Comparison of ENCODE assay signal across 14 cellular contexts in genomic region chr17:75723201-75723930, GRCh38. TPM values are rescaled to one million over a fixed set of nuclear protein-coding genes. Genes with fewer than 3 reads are reported as not detected.
DNase-seq lines count a peak whose midpoint lies in the region; ATAC-seq and TF ChIP-seq lines count a peak whose summit lies in the region.
"Had no signal": no experiment of that assay in that cellular context is flagged by ENCODE, and none has a peak within 500 bp of the region (broad histone marks: within the 10 kb centered on the region; RNA-seq: fewer than 3 reads in every experiment).

No MANE protein-coding gene starts in this region.

- no peak overlapping the region for H3K9ac ChIP-seq in MM.1S (ENCODE audit: low read length)

- H3K27me3 ChIP-seq in PC-9 (ENCODE audit: insufficient read depth, low read depth), result no peaks in the 10 kb centered on the region
- H3K27me3 ChIP-seq in MM.1S (replicated peaks; ENCODE audit: insufficient read depth, low read length), result 0 out of 2 replicates have a peak, but pooled peaks cover 6% of the 10 kb centered on the region

- H3K36me3 Mint-ChIP-seq in nephron (ENCODE audit: low read depth), result no peaks in the 10 kb centered on the region
- H3K36me3 Mint-ChIP-seq in activated CD8-positive, alpha-beta T cell treated with anti-CD3 and anti-CD28 coated beads for 36 hours (ENCODE audit: low read depth), result no peaks in the 10 kb centered on the region

- H4K20me1 ChIP-seq in PC-9 (ENCODE audit: insufficient read depth), result peaks cover 26% of the 10 kb centered on the region
- H4K20me1 ChIP-seq in MM.1S (ENCODE audit: insufficient read depth, low read length), result no peaks in the 10 kb centered on the region

- no peak overlapping the region for H3K27ac Mint-ChIP-seq in nephron
- no peak overlapping the region for H3K27ac Mint-ChIP-seq in activated CD8-positive, alpha-beta T cell treated with anti-CD3 and anti-CD28 coated beads for 36 hours
- H3K27ac Mint-ChIP-seq: GM23338 had no signal

- H3K9me2 ChIP-seq in PC-9 (ENCODE audit: insufficient read depth), result no peaks in the 10 kb centered on the region
- no peaks in the 10 kb centered on the region for H3K9me2 ChIP-seq in MM.1S (replicated peaks; ENCODE audit: insufficient read depth, low read length)

- peak overlapping the region; percentile 37 for H3K27ac ChIP-seq in PC-9
- no peak overlapping the region for H3K27ac ChIP-seq in MM.1S (ENCODE audit: low read length)

- H3F3A ChIP-seq in PC-9 (ENCODE audit: insufficient read depth, low read depth), result peaks cover 31% of the 10 kb centered on the region
- no peaks in the 10 kb centered on the region for H3F3A ChIP-seq in MM.1S (ENCODE audit: insufficient read depth, low read length)

- peaks cover 25% of the 10 kb centered on the region for H3K36me3 ChIP-seq in PC-9 (ENCODE audit: low read depth)
- H3K36me3 ChIP-seq in MM.1S (replicated peaks; ENCODE audit: insufficient read depth, low read length), result no peaks in the 10 kb centered on the region

- no peaks in the 10 kb centered on the region for H3K9me3 Mint-ChIP-seq in nephron
- no peaks in the 10 kb centered on the region for H3K9me3 Mint-ChIP-seq in activated CD8-positive, alpha-beta T cell treated with anti-CD3 and anti-CD28 coated beads for 36 hours
- H3K9me3 Mint-ChIP-seq: GM23338 had no signal

- peaks cover 28% of the 10 kb centered on the region for H3K4me1 ChIP-seq in PC-9 (replicated peaks; ENCODE audit: insufficient read depth)
- H3K4me1 ChIP-seq in MM.1S (ENCODE audit: low read length), result peaks cover 9% of the 10 kb centered on the region; the same call in 1 of the 2 replicates

- TF ChIP-seq CTCF in PC-9 (conservative IDR thresholded peaks at IDR 0.05), result no peak
- TF ChIP-seq CTCF in nephron (IDR thresholded peaks at IDR 0.05; ENCODE audit: unreplicated experiment in 3 of 3), result no peak
- TF ChIP-seq CTCF in MM.1S (IDR thresholded peaks at IDR 0.05; ENCODE audit: low read length), result no peak
- no peak for TF ChIP-seq CTCF in activated CD8-positive, alpha-beta T cell treated with anti-CD3 and anti-CD28 coated beads for 36 hours (IDR thresholded peaks at IDR 0.05)

- ATAC-seq in esophagus mucosa (peak; percentile 84), GM18907 (IDR thresholded peaks at IDR 0.05; ENCODE audit: unreplicated experiment) (no peak)
- no peak for ATAC-seq in activated CD8-positive, alpha-beta T cell treated with anti-CD3 and anti-CD28 coated beads for 36 hours
- ATAC-seq: GM23338 had no signal

- H2AFZ ChIP-seq in PC-9 (no peak overlapping the region), MM.1S (ENCODE audit: low read length) (no peak overlapping the region)
- H2AFZ ChIP-seq: GM23338 had no signal

- no peaks in the 10 kb centered on the region for H3K4me1 Mint-ChIP-seq in nephron
- H3K4me1 Mint-ChIP-seq in activated CD8-positive, alpha-beta T cell treated with anti-CD3 and anti-CD28 coated beads for 36 hours (ENCODE audit: low read depth), result peaks cover 3% of the 10 kb centered on the region

- DNase-seq in DMS153 treated with DMSO at 0.1 percent for 48 hours (lab: John Stamatoyannopoulos, UW; ENCODE audit: unreplicated experiment), result peak; percentile 15
- peak; percentile 92 to 94 for DNase-seq in PC-9
- no peak for DNase-seq in NK-92 (lab: John Stamatoyannopoulos, UW; ENCODE audit: unreplicated experiment)
- no peak for DNase-seq in MM.1S
- no peak for DNase-seq in activated CD8-positive, alpha-beta T cell treated with anti-CD3 and anti-CD28 coated beads for 36 hours
- DNase-seq: GF-D8; NK-92 treated with Interleukin-12 subunit alpha and Interleukin-12 subunit beta, amount 100 ng/mL, for 24 hours; nucleus accumbens; stimulated activated CD4-positive, alpha-beta T cell treated with anti-CD3 and anti-CD28 coated beads, Interleukin-4, amount 100 ng/mL, for 4 hours; T-helper 2 cell had no signal

- peak overlapping the region; percentile 76 for H3K4me2 ChIP-seq in PC-9
- no peak overlapping the region for H3K4me2 ChIP-seq in MM.1S (ENCODE audit: low read depth, low read length)
- H3K4me2 ChIP-seq: GM23338 had no signal

- CTCF ChIA-PET in PC-9 (lab: Charles Lee), result interaction anchor here (0.5 to 1.7 kb wide), 2 partner anchors 39 to 44 kb away, joined by 3 to 5 read pairs; no protein-coding TSS in a partner anchor
- CTCF ChIA-PET in activated CD8-positive, alpha-beta T cell treated with anti-CD3 and anti-CD28 coated beads for 36 hours (lab: Charles Lee), result interaction anchor here (22.4 kb wide), 1 partner anchor 26 kb away, joined by 217 read pairs; no protein-coding TSS in a partner anchor

- H3K79me2 ChIP-seq in PC-9 (ENCODE audit: low read depth), result peaks cover 45% of the 10 kb centered on the region
- no peaks in the 10 kb centered on the region for H3K79me2 ChIP-seq in MM.1S (ENCODE audit: low read length)

- H3K27me3 Mint-ChIP-seq in nephron (ENCODE audit: low read depth), result peaks cover 55% of the 10 kb centered on the region
- peaks cover 6% of the 10 kb centered on the region for H3K27me3 Mint-ChIP-seq in activated CD8-positive, alpha-beta T cell treated with anti-CD3 and anti-CD28 coated beads for 36 hours

- H3K4me3 Mint-ChIP-seq in nephron, result peak overlapping the region in 2 of 3 experiments; percentile 15 to 43
- H3K4me3 Mint-ChIP-seq in activated CD8-positive, alpha-beta T cell treated with anti-CD3 and anti-CD28 coated beads for 36 hours, result no peak overlapping the region
- H3K4me3 Mint-ChIP-seq: GM23338 had no signal

- POLR2A ChIA-PET in PC-9 (lab: Charles Lee; ENCODE audit: unreplicated experiment), result interaction anchor here (0.5 to 1.0 kb wide), 8 partner anchors 14 to 193 kb away, joined by 3 to 7 read pairs (median 4); no protein-coding TSS in a partner anchor
- POLR2A ChIA-PET in activated CD8-positive, alpha-beta T cell treated with anti-CD3 and anti-CD28 coated beads for 36 hours (lab: Charles Lee), result no interaction called here

- intact Hi-C loops in PC-9 (cut with micrococcal nuclease; ENCODE audit: unreplicated experiment), result loop anchor here (1.0 kb wide), 4 partner anchors 16 to 44 kb away; no protein-coding TSS in a partner anchor
- intact Hi-C loops in activated CD8-positive, alpha-beta T cell treated with anti-CD3 and anti-CD28 coated beads for 36 hours (cut with micrococcal nuclease), result no loop called here

- BruUV-seq in PC-9 (replicated peaks; lab: Mats Ljungman, UMichigan), result no TSS peak

- H3K9me3 ChIP-seq in PC-9 (ENCODE audit: insufficient read depth, low read depth) (no peaks in the 10 kb centered on the region), MM.1S (replicated peaks; ENCODE audit: insufficient read depth, low read length) (no peaks in the 10 kb centered on the region)

- H3K4me3 ChIP-seq in PC-9 (peak overlapping the region; percentile 96), MM.1S (ENCODE audit: low read length) (no peak overlapping the region)
- H3K4me3 ChIP-seq: GM23338 had no signal

RNA-seq across cellular contexts. Expression of gene ITGB4, which starts 2.1 kb away (rescaled TPM):
- total RNA-seq in PC-9 (2021) (448 and 461 TPM in 2 replicates), esophagus mucosa (134 TPM)
- 1 to 10 TPM in 1 of 2 experiments, under 1 TPM in 1; 0.69 to 1.8 TPM for total RNA-seq in activated CD8-positive, alpha-beta T cell treated with anti-CD3 and anti-CD28 coated beads for 36 hours

RNA-seq across cellular contexts. Expression of gene GALK1, which starts 41.6 kb away (rescaled TPM):
- 12.7 and 12.8 TPM in 2 replicates for total RNA-seq in PC-9 (2021)
- 29.1 TPM for total RNA-seq in esophagus mucosa
- total RNA-seq in activated CD8-positive, alpha-beta T cell treated with anti-CD3 and anti-CD28 coated beads for 36 hours, result 10 to 100 TPM; 43.4 to 50.7 TPM

RNA-seq across cellular contexts. Expression of gene SAP30BP, which starts 56.2 kb away (rescaled TPM):
- total RNA-seq in PC-9 (2021) (79.5 and 80.3 TPM in 2 replicates), esophagus mucosa (46.3 TPM)
- total RNA-seq in activated CD8-positive, alpha-beta T cell treated with anti-CD3 and anti-CD28 coated beads for 36 hours, result 10 to 100 TPM; 73.0 to 75.8 TPM

RNA-seq across cellular contexts. Expression of gene RECQL5, which starts 56.4 kb away (rescaled TPM):
- total RNA-seq in PC-9 (2021) (41.0 and 44.2 TPM in 2 replicates), esophagus mucosa (36.6 TPM)
- total RNA-seq in activated CD8-positive, alpha-beta T cell treated with anti-CD3 and anti-CD28 coated beads for 36 hours, result 10 to 100 TPM; 33.3 to 34.2 TPM

Comparison
In these comparisons a context has a peak if more than half of its experiments do, and no peak if none do; other contexts are left out.
1. DNase-seq: peak in DMS153 treated with DMSO at 0.1 percent for 48 hours (single experiment) and PC-9 (2 of 2); none in NK-92 (single experiment), MM.1S (single experiment) and activated CD8-positive, alpha-beta T cell treated with anti-CD3 and anti-CD28 coated beads for 36 hours (single experiment).
2. RNA of gene ITGB4, which starts 2.1 kb away (total RNA-seq): 448 to 461 TPM in PC-9 and 134 TPM in esophagus mucosa (single experiment); 0.69 to 1.8 TPM in activated CD8-positive, alpha-beta T cell treated with anti-CD3 and anti-CD28 coated beads for 36 hours; every median in the first group is over 10 times any median in the second.